Comparison of ENCODE assay signal across 1 cellular context in the genomic region with DNA sequence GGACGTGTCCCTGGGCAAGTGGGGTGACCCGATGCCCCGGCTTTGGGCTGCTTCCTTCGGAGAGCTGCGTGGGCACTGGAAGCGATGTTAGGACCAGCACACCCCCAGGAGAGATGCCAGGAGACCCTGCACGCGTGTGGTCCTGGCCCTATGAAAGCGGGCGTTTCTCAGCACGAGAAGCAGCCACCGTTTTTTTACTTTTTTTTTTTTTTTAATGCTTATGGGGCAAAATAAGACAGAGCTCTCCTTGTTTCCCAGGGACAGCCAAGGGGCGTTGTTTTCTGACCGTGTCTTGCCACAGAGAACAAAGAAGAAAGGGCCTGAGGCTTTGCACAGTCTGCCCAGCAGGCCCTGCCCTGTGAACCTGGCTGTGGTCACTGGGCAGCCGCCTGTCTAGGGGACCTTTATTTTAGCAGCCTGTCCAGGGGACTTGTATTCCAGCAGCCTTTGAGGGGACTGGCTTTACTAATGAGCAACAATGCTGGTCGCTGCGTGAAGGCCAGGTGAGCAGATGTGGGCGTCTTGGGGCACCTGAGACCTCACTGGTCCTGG.
TF ChIP-seq lines count a peak whose summit lies in the region.

No MANE protein-coding gene starts in this region.

TF ChIP-seq in SK-N-SH treated with all-trans-retinoic acid at 6 μM for 48 hours, 23 proteins besides CTCF, POLR2A, EP300 and RAD21 (continued from another document):
- TF ChIP-seq CREB5 (CRISPR knock-in tag; IDR thresholded peaks at IDR 0.05; ENCODE audit: low read depth) (no peak), TOX (CRISPR knock-in tag; IDR thresholded peaks at IDR 0.05; ENCODE audit: borderline replicate concordance) (no peak), ARNTL (CRISPR knock-in tag; IDR thresholded peaks at IDR 0.05; ENCODE audit: borderline replicate concordance, low read depth) (no peak), OSR1 (CRISPR knock-in tag; IDR thresholded peaks at IDR 0.05) (no peak), ZNF565 (CRISPR knock-in tag; conservative IDR thresholded peaks at IDR 0.05; ENCODE audit: low read depth) (no peak), SNAI2 (CRISPR knock-in tag; IDR thresholded peaks at IDR 0.05) (no peak), ISL1 (CRISPR knock-in tag; IDR thresholded peaks at IDR 0.05) (no peak), BACH2 (CRISPR knock-in tag; IDR thresholded peaks at IDR 0.05; ENCODE audit: borderline replicate concordance) (no peak), TSHZ2 (CRISPR knock-in tag; IDR thresholded peaks at IDR 0.05) (no peak), ZFP3 (CRISPR knock-in tag; IDR thresholded peaks at IDR 0.05) (no peak), ZFP30 (CRISPR knock-in tag; IDR thresholded peaks at IDR 0.05) (no peak), ESRRG (CRISPR knock-in tag; IDR thresholded peaks at IDR 0.05) (no peak), CSDC2 (CRISPR knock-in tag; IDR thresholded peaks at IDR 0.05) (no peak), PPARA (CRISPR knock-in tag; IDR thresholded peaks at IDR 0.05; ENCODE audit: borderline replicate concordance) (no peak), RARB (CRISPR knock-in tag; IDR thresholded peaks at IDR 0.05) (no peak), GLIS3 (CRISPR knock-in tag; IDR thresholded peaks at IDR 0.05) (no peak)
- TF ChIP-seq, protein P1, sequence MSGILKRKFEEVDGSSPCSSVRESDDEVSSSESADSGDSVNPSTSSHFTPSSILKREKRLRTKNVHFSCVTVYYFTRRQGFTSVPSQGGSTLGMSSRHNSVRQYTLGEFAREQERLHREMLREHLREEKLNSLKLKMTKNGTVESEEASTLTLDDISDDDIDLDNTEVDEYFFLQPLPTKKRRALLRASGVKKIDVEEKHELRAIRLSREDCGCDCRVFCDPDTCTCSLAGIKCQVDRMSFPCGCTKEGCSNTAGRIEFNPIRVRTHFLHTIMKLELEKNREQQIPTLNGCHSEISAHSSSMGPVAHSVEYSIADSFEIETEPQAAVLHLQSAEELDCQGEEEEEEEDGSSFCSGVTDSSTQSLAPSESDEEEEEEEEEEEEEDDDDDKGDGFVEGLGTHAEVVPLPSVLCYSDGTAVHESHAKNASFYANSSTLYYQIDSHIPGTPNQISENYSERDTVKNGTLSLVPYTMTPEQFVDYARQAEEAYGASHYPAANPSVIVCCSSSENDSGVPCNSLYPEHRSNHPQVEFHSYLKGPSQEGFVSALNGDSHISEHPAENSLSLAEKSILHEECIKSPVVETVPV (CRISPR knock-in tag; IDR thresholded peaks at IDR 0.05) = no peak
